Comparison of ENCODE assay signal across 7 cellular contexts in genomic region chr16:15062085-15062810, GRCh38. TPM values are rescaled to one million over a fixed set of nuclear protein-coding genes. Genes with fewer than 3 reads are reported as not detected.
DNase-seq lines count a peak whose midpoint lies in the region; ATAC-seq, FAIRE-seq and TF ChIP-seq lines count a peak whose summit lies in the region.
"Not testable (repeated sequence)": the region's sequence is repeated elsewhere in the genome, so short reads cannot be mapped to it uniquely, and the experiment has no call there.

No MANE protein-coding gene starts in this region.

- H3F3A ChIP-seq in GM23338 (replicated peaks; ENCODE audit: low read depth) = peaks cover 11% of the 10 kb centered on the region; the same call in 1 of the 2 replicates

- H3K27ac Mint-ChIP-seq in GM23338 = peak overlapping the region; percentile 19; the same call in 1 of the 2 replicates
- peak overlapping the region; percentile 22 for H3K27ac Mint-ChIP-seq in activated T-helper 2 cell treated with anti-CD3 and anti-CD28 coated beads, Interferon-gamma antibody, Interleukin-2, Interleukin-4, amounts not matched to agents 10 μg/mL and 5 μg/mL and 100 μg/mL, durations not matched to agents 14 hours and 24 hours and 36 hours
- H3K27ac Mint-ChIP-seq in natural killer cell treated with Interleukin-12 subunit alpha and Interleukin-12 subunit beta and Interleukin-15 and Interleukin-18, amount 100 ng/mL, for 72 hours = peak overlapping the region; percentile 81 to 88

- FAIRE-seq in colon (lab: Jason Lieb, UNC) = peak; percentile 47

- not testable (repeated sequence) for TF ChIP-seq CTCF in GM23338 (conservative IDR thresholded peaks at IDR 0.05; ENCODE audit: low read depth in 2 of 2)

- not testable (repeated sequence) for H3K79me2 ChIP-seq in GM23338 (replicated peaks; ENCODE audit: insufficient read depth)

- not testable (repeated sequence) for H3K4me2 ChIP-seq in GM23338

- H3K4me1 Mint-ChIP-seq in GM23338; activated T-helper 2 cell treated with anti-CD3 and anti-CD28 coated beads, Interferon-gamma antibody, Interleukin-2, Interleukin-4, amounts not matched to agents 10 μg/mL and 5 μg/mL and 100 μg/mL, durations not matched to agents 14 hours and 24 hours and 36 hours (ENCODE audit: low read depth): not testable (repeated sequence)
- peaks cover 19 to 27% of the 10 kb centered on the region in 2 donors for H3K4me1 Mint-ChIP-seq in natural killer cell treated with Interleukin-12 subunit alpha and Interleukin-12 subunit beta and Interleukin-15 and Interleukin-18, amount 100 ng/mL, for 72 hours (ENCODE audit: low read depth in 2 of 2)

- H4K20me1 ChIP-seq in GM23338 (replicated peaks; ENCODE audit: insufficient read depth) = not testable (repeated sequence)

- H3K36me3 Mint-ChIP-seq in GM23338 (ENCODE audit: low read depth) = peaks cover 84% of the 10 kb centered on the region
- H3K36me3 Mint-ChIP-seq in activated T-helper 2 cell treated with anti-CD3 and anti-CD28 coated beads, Interferon-gamma antibody, Interleukin-2, Interleukin-4, amounts not matched to agents 10 μg/mL and 5 μg/mL and 100 μg/mL, durations not matched to agents 14 hours and 24 hours and 36 hours (ENCODE audit: low read depth) = peaks cover 75% of the 10 kb centered on the region
- H3K36me3 Mint-ChIP-seq in natural killer cell treated with Interleukin-12 subunit alpha and Interleukin-12 subunit beta and Interleukin-15 and Interleukin-18, amount 100 ng/mL, for 72 hours = peaks cover 21% of the 10 kb centered on the region

- H3K9me2 ChIP-seq in GM23338 (ENCODE audit: insufficient read depth) = not testable (repeated sequence)

- not testable (repeated sequence) for DNase-seq in GM23338 (ENCODE audit: low spot score); activated T-helper 2 cell treated with anti-CD3 and anti-CD28 coated beads, Interferon-gamma antibody, Interleukin-2, Interleukin-4, amounts not matched to agents 10 μg/mL and 5 μg/mL and 100 μg/mL, durations not matched to agents 14 hours and 24 hours and 36 hours (ENCODE audit: low spot score); natural killer cell treated with Interleukin-12 subunit alpha and Interleukin-12 subunit beta and Interleukin-15 and Interleukin-18, amount 100 ng/mL, for 72 hours (ENCODE audit: low spot score)
- DNase-seq in NOMO-1 treated with DMSO at 0.1 percent for 48 hours (lab: John Stamatoyannopoulos, UW; ENCODE audit: unreplicated experiment) (peak; percentile 31), foreskin melanocyte (peak; percentile 47)

- intact Hi-C loops in activated T-helper 2 cell treated with anti-CD3 and anti-CD28 coated beads, Interferon-gamma antibody, Interleukin-2, Interleukin-4, amounts not matched to agents 10 μg/mL and 5 μg/mL and 100 μg/mL, durations not matched to agents 14 hours and 24 hours and 36 hours (cut with micrococcal nuclease) = not testable (repeated sequence)

- ATAC-seq in GM23338 = not testable (repeated sequence)
- ATAC-seq in activated CD4-positive, CD25-positive, alpha-beta regulatory T cell treated with anti-CD3 and anti-CD28 coated beads, Interleukin-2, amount 50 U/mL, for 24 hours = peak; percentile 73 to 77
- ATAC-seq in natural killer cell treated with Interleukin-12 subunit alpha and Interleukin-12 subunit beta and Interleukin-15 and Interleukin-18, amount 100 ng/mL, for 72 hours = peak; percentile 75

- not testable (repeated sequence) for H3K9me3 Mint-ChIP-seq in GM23338; activated T-helper 2 cell treated with anti-CD3 and anti-CD28 coated beads, Interferon-gamma antibody, Interleukin-2, Interleukin-4, amounts not matched to agents 10 μg/mL and 5 μg/mL and 100 μg/mL, durations not matched to agents 14 hours and 24 hours and 36 hours; natural killer cell treated with Interleukin-12 subunit alpha and Interleukin-12 subunit beta and Interleukin-15 and Interleukin-18, amount 100 ng/mL, for 72 hours

- not testable (repeated sequence) for H3K4me1 ChIP-seq in GM23338 (ENCODE audit: insufficient read depth)

- not testable (repeated sequence) for H3K27ac ChIP-seq in GM23338 (ENCODE audit: low read depth)

- H3K27me3 ChIP-seq in GM23338 (ENCODE audit: insufficient read depth) = not testable (repeated sequence)

- H2AFZ ChIP-seq in GM23338 = not testable (repeated sequence)

- not testable (repeated sequence) for H3K4me3 ChIP-seq in GM23338

- H3K27me3 Mint-ChIP-seq in GM23338 (ENCODE audit: insufficient read depth, low read depth, poor library complexity); activated T-helper 2 cell treated with anti-CD3 and anti-CD28 coated beads, Interferon-gamma antibody, Interleukin-2, Interleukin-4, amounts not matched to agents 10 μg/mL and 5 μg/mL and 100 μg/mL, durations not matched to agents 14 hours and 24 hours and 36 hours (ENCODE audit: low read depth); natural killer cell treated with Interleukin-12 subunit alpha and Interleukin-12 subunit beta and Interleukin-15 and Interleukin-18, amount 100 ng/mL, for 72 hours: not testable (repeated sequence)

- not testable (repeated sequence) for H3K4me3 Mint-ChIP-seq in GM23338; activated T-helper 2 cell treated with anti-CD3 and anti-CD28 coated beads, Interferon-gamma antibody, Interleukin-2, Interleukin-4, amounts not matched to agents 10 μg/mL and 5 μg/mL and 100 μg/mL, durations not matched to agents 14 hours and 24 hours and 36 hours (ENCODE audit: low read depth)
- peak overlapping the region; percentile 40 for H3K4me3 Mint-ChIP-seq in natural killer cell treated with Interleukin-12 subunit alpha and Interleukin-12 subunit beta and Interleukin-15 and Interleukin-18, amount 100 ng/mL, for 72 hours

- H3K36me3 ChIP-seq in GM23338 (ENCODE audit: insufficient read depth) = peaks cover 31% of the 10 kb centered on the region

RNA-seq across cellular contexts. Expression of gene NTAN1, which starts 6.4 kb away (rescaled TPM):
- 31.4 and 39.4 TPM in 2 replicates for total RNA-seq in GM23338 (2014; rRNA removed; shearing (Covaris generic))
- polyA plus RNA-seq in GM23338 (2016; fragmentation: Nextera tagmentation; extraction: Ambion mirVana) = 51.0 and 53.4 TPM in 2 replicates
- 36.4 and 40.1 TPM in 2 replicates for total RNA-seq in activated T-helper 2 cell treated with anti-CD3 and anti-CD28 coated beads, Interferon-gamma antibody, Interleukin-2, Interleukin-4, amounts not matched to agents 10 μg/mL and 5 μg/mL and 100 μg/mL, durations not matched to agents 14 hours and 24 hours and 36 hours
- 10 to 100 TPM; 20.3 to 22.5 TPM for total RNA-seq in natural killer cell treated with Interleukin-12 subunit alpha and Interleukin-12 subunit beta and Interleukin-15 and Interleukin-18, amount 100 ng/mL, for 72 hours

RNA-seq across cellular contexts. Expression of gene RRN3, which starts 31.8 kb away (rescaled TPM):
- 38.6 and 41.5 TPM in 2 replicates for total RNA-seq in GM23338 (2014; rRNA removed; shearing (Covaris generic))
- 13.8 and 15.4 TPM in 2 replicates for polyA plus RNA-seq in GM23338 (2016; fragmentation: Nextera tagmentation; extraction: Ambion mirVana)
- total RNA-seq in activated T-helper 2 cell treated with anti-CD3 and anti-CD28 coated beads, Interferon-gamma antibody, Interleukin-2, Interleukin-4, amounts not matched to agents 10 μg/mL and 5 μg/mL and 100 μg/mL, durations not matched to agents 14 hours and 24 hours and 36 hours = 37.5 and 39.1 TPM in 2 replicates
- total RNA-seq in natural killer cell treated with Interleukin-12 subunit alpha and Interleukin-12 subunit beta and Interleukin-15 and Interleukin-18, amount 100 ng/mL, for 72 hours = 10 to 100 TPM; 42.6 to 61.6 TPM

Comparison
In these comparisons a context has a peak if more than half of its experiments do, and no peak if none do; other contexts are left out.
1. H3K27ac Mint-ChIP-seq: peak in every context shown above with its lines; median percentile 84 in natural killer cell treated with Interleukin-12 subunit alpha and Interleukin-12 subunit beta and Interleukin-15 and Interleukin-18, amount 100 ng/mL, for 72 hours; 22 in activated T-helper 2 cell treated with anti-CD3 and anti-CD28 coated beads, Interferon-gamma antibody, Interleukin-2, Interleukin-4, amounts not matched to agents 10 μg/mL and 5 μg/mL and 100 μg/mL, durations not matched to agents 14 hours and 24 hours and 36 hours; 19 in GM23338.